Comparison of ENCODE assay signal across 30 cellular contexts in the genomic region with DNA sequence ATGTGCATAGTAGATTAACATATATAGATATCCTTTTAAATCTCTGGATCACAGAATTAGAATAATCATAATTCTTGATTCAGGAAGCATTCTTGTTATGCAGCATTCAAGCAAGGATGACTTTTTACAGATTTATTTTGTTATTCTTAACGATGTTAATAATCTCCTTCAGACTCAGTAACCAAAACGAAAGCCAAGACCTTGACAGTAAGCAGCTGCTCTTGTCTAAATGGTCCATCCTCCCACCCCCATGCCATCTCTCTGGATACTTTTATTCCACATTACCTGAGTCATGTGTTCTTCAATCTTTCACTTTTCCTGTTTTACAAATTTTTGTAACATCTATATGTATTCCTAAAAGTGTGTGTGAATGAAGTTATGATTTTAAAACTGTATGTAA. TPM values are rescaled to one million over a fixed set of nuclear protein-coding genes. Genes with fewer than 3 reads are reported as not detected.
"Had no signal": no experiment of that assay in that cellular context is flagged by ENCODE, and none has a peak within 500 bp of the region (broad histone marks: within the 10 kb centered on the region; RNA-seq: fewer than 3 reads in every experiment).

No MANE protein-coding gene starts in this region.

- FAIRE-seq: astrocyte, bronchial epithelial cell had no signal

- H3K27ac ChIP-seq: brain microvascular endothelial cell, coronary artery, dorsolateral prefrontal cortex had no signal

- H3K27me3 ChIP-seq: brain microvascular endothelial cell, dorsolateral prefrontal cortex, esophagus muscularis mucosa had no signal

- H3K9me3 ChIP-seq: esophagus muscularis mucosa had no signal

- DNase-seq: activated CD4-positive, alpha-beta memory T cell treated with anti-CD3 and anti-CD28 coated beads for 36 hours; activated CD4-positive, alpha-beta T cell treated with anti-CD3 and anti-CD28 coated beads for 36 hours; activated CD4-positive, alpha-beta T cell treated with anti-CD3 and anti-CD28 coated beads, Interleukin-2, amount 10 ng/mL, durations not matched to agents 24 days and 14 days; activated CD4-positive, CD25-positive, alpha-beta regulatory T cell; activated CD4-positive, CD25-positive, alpha-beta regulatory T cell treated with anti-CD3 and anti-CD28 coated beads, Interleukin-2, amount 50 U/mL, for 72 hours; activated CD8-positive, alpha-beta memory T cell treated with anti-CD3 and anti-CD28 coated beads, Interleukin-2, amount 10 ng/mL, durations not matched to agents 7 days and 5 days; activated CD8-positive, alpha-beta memory T cell treated with anti-CD3 and anti-CD28 coated beads, Interleukin-2, amount 50 U/mL, for 4 hours; activated CD8-positive, alpha-beta T cell treated with anti-CD3 and anti-CD28 coated beads, Interleukin-2, amount 10 ng/mL, durations not matched to agents 7 days and 5 days; activated gamma-delta T cell; activated naive CD4-positive, alpha-beta T cell; activated naive CD4-positive, alpha-beta T cell treated with anti-CD3 and anti-CD28 coated beads, Interleukin-2, amount 10 ng/mL, durations not matched to agents 7 days and 5 days; activated naive CD8-positive, alpha-beta T cell treated with anti-CD3 and anti-CD28 coated beads, Interleukin-2, amount 10 ng/mL, durations not matched to agents 7 days and 5 days; activated T-cell treated with anti-CD3 and anti-CD28 coated beads for 4 hours; activated T-cell treated with anti-CD3 and anti-CD28 coated beads, Interleukin-2, amount 50 U/mL, for 24 hours; activated T-cell treated with anti-CD3 and anti-CD28 coated beads, Interleukin-2, amount 50 U/mL, for 72 hours; amniotic stem cell; anterior cingulate cortex; brain microvascular endothelial cell; dorsolateral prefrontal cortex; effector memory CD4-positive, alpha-beta T cell; erythroblast; foreskin melanocyte; head of caudate nucleus; T-helper 2 cell had no signal

- H3K36me3 ChIP-seq: brain microvascular endothelial cell, esophagus muscularis mucosa had no signal

- H3K4me3 ChIP-seq: coronary artery, dorsolateral prefrontal cortex, esophagus muscularis mucosa had no signal

- ATAC-seq: activated CD4-positive, alpha-beta T cell treated with anti-CD3 and anti-CD28 coated beads for 36 hours; activated CD8-positive, alpha-beta memory T cell treated with anti-CD3 and anti-CD28 coated beads, Interleukin-2, amount 10 ng/mL, durations not matched to agents 7 days and 5 days; activated CD8-positive, alpha-beta T cell treated with anti-CD3 and anti-CD28 coated beads, Interleukin-2, amount 10 ng/mL, durations not matched to agents 7 days and 5 days; activated naive CD4-positive, alpha-beta T cell treated with anti-CD3 and anti-CD28 coated beads, Interleukin-2, amount 50 U/mL, for 72 hours; activated T-cell treated with anti-CD3 and anti-CD28 coated beads, Interleukin-2, amount 50 U/mL, for 72 hours had no signal

RNA-seq across cellular contexts. Expression of gene GPR171, which starts 33.3 kb away (rescaled TPM):
- total RNA-seq: astrocyte, bronchial epithelial cell, cerebellum had no signal

RNA-seq across cellular contexts. Expression of gene P2RY14, which starts 42.0 kb away (rescaled TPM):
- total RNA-seq: bronchial epithelial cell had no signal
